Comparison of ENCODE assay signal across 25 cellular contexts in genomic region chr9:132986586-132986985, GRCh38. TPM values are rescaled to one million over a fixed set of nuclear protein-coding genes. Genes with fewer than 3 reads are reported as not detected.
A peak's percentile ranks its signal among the peaks of the same experiment; 100 is the strongest.
DNase-seq lines count a peak whose midpoint lies in the region; ATAC-seq and TF ChIP-seq lines count a peak whose summit lies in the region.
"Had no signal": no experiment of that assay in that cellular context is flagged by ENCODE, and none has a peak within 500 bp of the region (broad histone marks: within the 10 kb centered on the region; RNA-seq: fewer than 3 reads in every experiment).

No MANE protein-coding gene starts in this region.

- H3K4me3 ChIP-seq in heart right ventricle (no peak overlapping the region), MG63 (no peak overlapping the region)
- H3K4me3 ChIP-seq: breast epithelium, GM12878 had no signal

- TF ChIP-seq CTCF in heart right ventricle (IDR thresholded peaks at IDR 0.05) (no peak), foreskin keratinocyte (conservative IDR thresholded peaks at IDR 0.05) (no peak)

- no peaks in the 10 kb centered on the region for H3K9me3 ChIP-seq in heart right ventricle
- no peaks in the 10 kb centered on the region for H3K9me3 ChIP-seq in MG63
- H3K9me3 ChIP-seq: breast epithelium had no signal

- no peaks in the 10 kb centered on the region for H3K36me3 ChIP-seq in heart right ventricle
- no peaks in the 10 kb centered on the region for H3K36me3 ChIP-seq in MG63
- H3K36me3 ChIP-seq: breast epithelium had no signal

- DNase-seq in heart right ventricle (no peak), Right ventricle myocardium inferior (ENCODE audit: missing footprints) (no peak), MG63 (peak; percentile 69), foreskin keratinocyte (peak in 1 of 2 donors; percentile 1), iPS-NIHi11 (ENCODE audit: low spot score) (no peak)
- DNase-seq: activated effector memory CD4-positive, alpha-beta T cell treated with anti-CD3 and anti-CD28 coated beads, Interleukin-2, amount 50 U/mL, for 16 hours; CD4-positive, CD25-positive, alpha-beta regulatory T cell; cortex of kidney; DMS 273 treated with DMSO at 0.1 percent for 48 hours; hippocampal formation; islet precursor cell; NCI-H1436 treated with DMSO at 0.1 percent for 48 hours; NCI-H510A treated with DMSO at 0.1 percent for 48 hours; occipital lobe; SIG-M5; stimulated activated CD4-positive, alpha-beta T cell treated with anti-CD3 and anti-CD28 coated beads, Interleukin-15, amount 100 ng/mL, for 24 hours; substantia nigra; T-helper 1 cell had no signal

- peak in 6 of 8 donors; percentile 10 to 49 (median 32) for ATAC-seq in heart right ventricle
- no peak for ATAC-seq in Right ventricle myocardium inferior
- peak; percentile 6 for ATAC-seq in foreskin keratinocyte
- no peak for ATAC-seq in GM21390 (IDR thresholded peaks at IDR 0.05; ENCODE audit: unreplicated experiment)
- no peak for ATAC-seq in GM18498 (IDR thresholded peaks at IDR 0.05; ENCODE audit: unreplicated experiment)
- ATAC-seq in HG03025 (IDR thresholded peaks at IDR 0.05; ENCODE audit: low FRiP score, unreplicated experiment) = no peak
- ATAC-seq: GM12878 had no signal

- intact Hi-C loops in heart right ventricle (cut with DNase I) = no loop called here
- intact Hi-C loops in Right ventricle myocardium inferior (cut with DNase I) = no loop called here

- WGBS in heart right ventricle, 2 donors = 55 to 71% methylated on average over 11 of the region's 11 CpGs

- H3K27ac ChIP-seq in heart right ventricle (no peak overlapping the region), foreskin keratinocyte (no peak overlapping the region)
- H3K27ac ChIP-seq: breast epithelium had no signal

- peaks cover 4 to 61% (median 39%) of the 10 kb centered on the region in 7 donors for H3K27me3 ChIP-seq in heart right ventricle
- no peaks in the 10 kb centered on the region for H3K27me3 ChIP-seq in MG63
- peaks cover 45% of the 10 kb centered on the region for H3K27me3 ChIP-seq in foreskin keratinocyte

- peaks cover 0 to 7% (median 6%) of the 10 kb centered on the region in 9 donors for H3K4me1 ChIP-seq in heart right ventricle
- H3K4me1 ChIP-seq in foreskin keratinocyte = no peaks in the 10 kb centered on the region
- H3K4me1 ChIP-seq: breast epithelium had no signal

RNA-seq across cellular contexts. Expression of gene GFI1B, which starts 8.1 kb away (rescaled TPM):
- under 1 TPM in 7 of 10 donors, not detected in 3; 0.11 to 0.49 (median 0.33) TPM for total RNA-seq in heart right ventricle
- under 1 TPM in 1 of 2 donors, not detected in 1; 0.06 TPM for polyA plus RNA-seq in heart right ventricle
- 0.43 TPM for total RNA-seq in Right ventricle myocardium inferior
- not detected in 2 replicates for total RNA-seq in MG63 (2014; rRNA removed; shearing (Covaris generic); ENCODE audit: low replicate concordance)
- not detected in 2 replicates for total RNA-seq in foreskin keratinocyte
- polyA plus RNA-seq in foreskin keratinocyte = not detected in 2 replicates
- total RNA-seq: breast epithelium, GM12878, MCF 10A, myocyte, occipital lobe had no signal

RNA-seq across cellular contexts. Expression of gene TSC1, which starts 42.2 kb away (rescaled TPM):
- 10 to 100 TPM; 40.2 to 72.9 (median 55.5) TPM for total RNA-seq in heart right ventricle
- polyA plus RNA-seq in heart right ventricle = 10 to 100 TPM in 1 of 2 donors, 1 to 10 TPM in 1; 7.7 to 22.8 TPM
- 42.6 TPM for total RNA-seq in Right ventricle myocardium inferior
- 6.5 and 15.3 TPM in 2 replicates for total RNA-seq in MG63 (2014; rRNA removed; shearing (Covaris generic); ENCODE audit: low replicate concordance)
- 20.9 and 22.7 TPM in 2 replicates for total RNA-seq in foreskin keratinocyte
- polyA plus RNA-seq in foreskin keratinocyte = 6.7 and 6.9 TPM in 2 replicates

RNA-seq across cellular contexts. Expression of gene GTF3C5, which starts 44.2 kb away (rescaled TPM):
- total RNA-seq in heart right ventricle (10 to 100 TPM; 29.4 to 44.4 (median 35.2) TPM), Right ventricle myocardium inferior (58.0 TPM), foreskin keratinocyte (61.0 and 66.3 TPM in 2 replicates)
- polyA plus RNA-seq in heart right ventricle (10 to 100 TPM; 41.5 to 79.1 TPM), foreskin keratinocyte (59.5 and 66.5 TPM in 2 replicates)
- 40.1 and 58.0 TPM in 2 replicates for total RNA-seq in MG63 (2014; rRNA removed; shearing (Covaris generic); ENCODE audit: low replicate concordance)

Comparison
In these comparisons a context has a peak if more than half of its experiments do, and no peak if none do; other contexts are left out.
1. ATAC-seq: peak in heart right ventricle (6 of 8) and foreskin keratinocyte (single experiment); none in Right ventricle myocardium inferior (single experiment), GM21390 (single experiment), GM18498 (single experiment) and HG03025 (single experiment).